8 cellular contexts compared by ENCODE assay signal in genomic region chr3:49470714-49471420, GRCh38. TPM values are rescaled to one million over a fixed set of nuclear protein-coding genes. Genes with fewer than 3 reads are reported as not detected.
DNase-seq lines count a peak whose midpoint lies in the region; ATAC-seq, FAIRE-seq and TF ChIP-seq lines count a peak whose summit lies in the region.

No MANE protein-coding gene starts in this region.

- H3K36me3 Mint-ChIP-seq in T-helper 17 cell (ENCODE audit: low read depth), result no peaks in the 10 kb centered on the region

- DNase-seq in heart left ventricle (no peak), cardiac septum (ENCODE audit: low spot score) (no peak), T-helper 17 cell (no peak), fibroblast of pulmonary artery (ENCODE audit: low read depth) (no peak), NCI-H1930 (lab: John Stamatoyannopoulos, UW) (no peak), GM12892 (ENCODE audit: insufficient read length) (no peak)

- H3K4me1 ChIP-seq in heart left ventricle, result peaks cover 9 to 53% (median 34%) of the 10 kb centered on the region in 12 donors
- peaks cover 26% of the 10 kb centered on the region for H3K4me1 ChIP-seq in rectal smooth muscle tissue (ENCODE audit: control insufficient read depth, insufficient read depth, low read length)

- H3K4me1 Mint-ChIP-seq in T-helper 17 cell, result peaks cover 20% of the 10 kb centered on the region

- peak overlapping the region; percentile 93 for H3K9ac ChIP-seq in rectal smooth muscle tissue (ENCODE audit: low read length)

- no peak for FAIRE-seq in GM12892 (lab: Jason Lieb, UNC)

- H3K4me3 Mint-ChIP-seq in T-helper 17 cell, result peak overlapping the region; percentile 89

- H3K27ac Mint-ChIP-seq in T-helper 17 cell, result peak overlapping the region; percentile 92

- H3K27ac ChIP-seq in heart left ventricle (peak overlapping the region; percentile 91 to 100 (median 98)), rectal smooth muscle tissue (ENCODE audit: low read depth, low read length) (peak overlapping the region; percentile 99)

- intact Hi-C loops in heart left ventricle (cut with DNase I), result loop anchor here in 2 of 10 donors (1.0 to 10.0 kb wide), 5 partner anchors 36 to 201 kb away; partner anchors contain the start of genes APEH (in 1 of the 2) and USP4 (in 1 of the 2)
- intact Hi-C loops in cardiac septum (cut with DNase I), result loop anchor here (2.0 to 5.0 kb wide), 3 partner anchors 14 to 66 kb away; partner anchors contain the start of gene TCTA

- H3K9me3 ChIP-seq in heart left ventricle, result no peaks in the 10 kb centered on the region
- no peaks in the 10 kb centered on the region for H3K9me3 ChIP-seq in T-helper 17 cell (ENCODE audit: control insufficient read depth, low read length, poor library complexity, severe bottlenecking)

- TF ChIP-seq CTCF in heart left ventricle (IDR thresholded peaks at IDR 0.05) (no peak), fibroblast of pulmonary artery (IDR thresholded peaks at IDR 0.05; ENCODE audit: low read length, missing control alignments) (no peak)

- peak in 1 of 2 donors; percentile 28 for TF ChIP-seq POLR2A in heart left ventricle (IDR thresholded peaks at IDR 0.05)
- TF ChIP-seq POLR2A in GM12892 (IDR thresholded peaks at IDR 0.05; ENCODE audit: low read depth, low read length), result no peak

- ATAC-seq in heart left ventricle, result peak in 1 of 4 donors; percentile 2
- ATAC-seq in HG03064 (IDR thresholded peaks at IDR 0.05; ENCODE audit: low read depth, unreplicated experiment), result peak; percentile 28
- peak; percentile 32 for ATAC-seq in T-helper 17 cell

- peak overlapping the region; percentile 68 to 94 (median 84) for H3K4me3 ChIP-seq in heart left ventricle
- H3K4me3 ChIP-seq in fibroblast of pulmonary artery (replicated peaks; ENCODE audit: low read depth, low read length), result peak overlapping the region; percentile 82
- peak overlapping the region; percentile 95 for H3K4me3 ChIP-seq in rectal smooth muscle tissue (ENCODE audit: low read length)

- WGBS in heart left ventricle, 4 donors, result 4 to 6% (median 5%) methylated on average over 23 of the region's 23 CpGs

- no peaks in the 10 kb centered on the region for H3K27me3 ChIP-seq in heart left ventricle
- no peaks in the 10 kb centered on the region for H3K27me3 ChIP-seq in rectal smooth muscle tissue (ENCODE audit: control insufficient read depth, insufficient read depth, low read length)

- no peaks in the 10 kb centered on the region for H3K27me3 Mint-ChIP-seq in T-helper 17 cell

- H3K36me3 ChIP-seq in heart left ventricle (peaks cover 0 to 4% (median 0%) of the 10 kb centered on the region in 9 donors), rectal smooth muscle tissue (ENCODE audit: control insufficient read depth, insufficient read depth, low read length) (no peaks in the 10 kb centered on the region)

RNA-seq across cellular contexts. Expression of gene DAG1, which starts 0.8 kb away (rescaled TPM):
- total RNA-seq in heart left ventricle (100 to 1,000 TPM; 122 to 218 (median 141) TPM), cardiac septum (130 TPM), T-helper 17 cell (10 to 100 TPM; 18.0 to 18.9 TPM)
- 100 to 1,000 TPM in 1 of 2 donors, 10 to 100 TPM in 1; 39.9 to 124 TPM for polyA plus RNA-seq in heart left ventricle
- 5.8 TPM for polyA plus RNA-seq in GM12892 (2012; ENCODE audit: missing spikeins)

RNA-seq across cellular contexts. Expression of gene NICN1, which starts 41.7 kb away (rescaled TPM):
- 10 to 100 TPM in 7 of 9 donors, 1 to 10 TPM in 2; 4.7 to 21.0 (median 18.8) TPM for total RNA-seq in heart left ventricle
- polyA plus RNA-seq in heart left ventricle, result 10 to 100 TPM in 1 of 2 donors, 1 to 10 TPM in 1; 8.2 to 11.8 TPM
- 21.9 TPM for total RNA-seq in cardiac septum
- 10 to 100 TPM; 17.5 to 18.5 TPM for total RNA-seq in T-helper 17 cell
- 10.0 TPM for polyA plus RNA-seq in GM12892 (2012; ENCODE audit: missing spikeins)

RNA-seq across cellular contexts. Expression of gene AMT, which starts 48.6 kb away (rescaled TPM):
- total RNA-seq in heart left ventricle (10 to 100 TPM; 10.3 to 39.9 (median 21.5) TPM), cardiac septum (20.1 TPM), T-helper 17 cell (1 to 10 TPM; 5.9 to 8.3 TPM)
- polyA plus RNA-seq in heart left ventricle, result 10 to 100 TPM in 1 of 2 donors, 1 to 10 TPM in 1; 3.5 to 13.1 TPM
- polyA plus RNA-seq in GM12892 (2012; ENCODE audit: missing spikeins), result 6.2 TPM

RNA-seq across cellular contexts. Expression of gene TCTA, which starts 58.6 kb away (rescaled TPM):
- total RNA-seq in heart left ventricle (10 to 100 TPM; 13.2 to 25.3 (median 16.7) TPM), cardiac septum (26.5 TPM), T-helper 17 cell (10 to 100 TPM; 23.4 to 27.0 TPM)
- polyA plus RNA-seq in heart left ventricle, result 10 to 100 TPM; 13.1 to 19.1 TPM
- polyA plus RNA-seq in GM12892 (2012; ENCODE audit: missing spikeins), result 15.2 TPM

RNA-seq across cellular contexts. Expression of gene RHOA, which starts 59.1 kb away (rescaled TPM):
- 100 to 1,000 TPM; 224 to 479 (median 291) TPM for total RNA-seq in heart left ventricle
- polyA plus RNA-seq in heart left ventricle, result 100 to 1,000 TPM; 106 to 406 TPM
- 340 TPM for total RNA-seq in cardiac septum
- total RNA-seq in T-helper 17 cell, result 100 to 1,000 TPM; 274 to 317 TPM
- polyA plus RNA-seq in GM12892 (2012; ENCODE audit: missing spikeins), result 363 TPM
